1 cellular context compared by ENCODE assay signal in the genomic region with DNA sequence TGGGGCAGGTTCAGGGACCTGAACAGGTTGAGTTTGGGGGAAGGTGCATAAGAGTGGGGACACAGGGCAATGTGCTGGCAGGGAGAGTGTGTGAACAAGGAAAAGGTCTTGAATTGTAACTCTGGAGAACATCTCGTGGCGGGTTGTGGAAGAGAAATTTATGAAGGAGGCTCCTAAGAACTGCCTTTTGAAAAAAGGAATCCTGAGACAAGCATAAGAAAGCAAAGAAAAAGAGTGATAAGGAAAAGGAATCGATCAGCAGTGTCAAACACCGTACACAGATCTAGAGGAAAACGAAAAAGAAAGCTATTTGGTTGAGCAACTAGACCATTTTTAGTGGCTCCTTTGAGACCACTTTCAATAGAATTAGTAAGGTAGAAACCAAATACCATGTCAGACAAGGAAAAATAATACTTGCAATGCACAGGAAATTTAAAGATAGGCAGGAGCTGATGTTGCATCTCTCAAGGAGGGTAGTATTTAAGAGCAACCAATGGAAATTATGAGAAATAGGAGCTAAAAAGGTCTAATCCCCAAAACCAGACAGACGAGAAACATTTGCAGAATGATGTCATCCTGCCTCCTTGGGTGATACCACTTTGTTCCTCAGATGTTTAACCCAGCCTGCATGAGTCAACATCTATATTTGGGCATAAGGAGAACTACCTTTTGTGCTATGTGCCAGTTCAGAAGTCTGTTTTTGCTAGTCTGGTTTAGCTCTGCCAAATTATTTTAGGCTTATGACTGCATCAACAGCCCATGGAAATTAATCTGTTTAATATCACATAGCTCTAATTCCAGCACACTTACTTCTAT.
TF ChIP-seq lines count a peak whose summit lies in the region.

No MANE protein-coding gene starts in this region.

TF ChIP-seq in HEK293, 187 proteins besides CTCF, POLR2A, EP300 and RAD21 (continued from another document and continues in another):
- TF ChIP-seq HOXC10 (CRISPR knock-in tag; IDR thresholded peaks at IDR 0.05) (no peak), SALL2 (tag by site-specific recombination; IDR thresholded peaks at IDR 0.05; ENCODE audit: borderline replicate concordance) (no peak), ZNF114 (tag by site-specific recombination; IDR thresholded peaks at IDR 0.05) (no peak), ZNF274 (IDR thresholded peaks at IDR 0.05; ENCODE audit: low read length) (no peak), ZNF274 (tag by site-specific recombination; IDR thresholded peaks at IDR 0.05; ENCODE audit: borderline replicate concordance) (no peak), YY2 (tag by site-specific recombination; IDR thresholded peaks at IDR 0.05) (no peak), ZNF707 (tag by site-specific recombination; IDR thresholded peaks at IDR 0.05) (no peak), ZNF311 (tag by site-specific recombination; IDR thresholded peaks at IDR 0.05; ENCODE audit: borderline replicate concordance) (no peak), ZNF211 (tag by site-specific recombination; IDR thresholded peaks at IDR 0.05; ENCODE audit: low read depth) (no peak), ZNF571 (tag by site-specific recombination; IDR thresholded peaks at IDR 0.05) (no peak), ZNF184 (tag by site-specific recombination; IDR thresholded peaks at IDR 0.05) (peak; percentile 81; the same call in 1 of the 2 replicates), KLF16 (tag by site-specific recombination; IDR thresholded peaks at IDR 0.05) (no peak), BCL11A (tag by site-specific recombination; IDR thresholded peaks at IDR 0.05; ENCODE audit: low read depth) (no peak), TRIM28 (IDR thresholded peaks at IDR 0.05; ENCODE audit: borderline replicate concordance, low read length) (no peak), ZNF623 (tag by site-specific recombination; IDR thresholded peaks at IDR 0.05) (no peak), ZSCAN30 (tag by site-specific recombination; IDR thresholded peaks at IDR 0.05) (no peak), EGR2 (tag by site-specific recombination; IDR thresholded peaks at IDR 0.05; ENCODE audit: low read depth) (no peak), ZNF48 (tag by site-specific recombination; IDR thresholded peaks at IDR 0.05) (no peak), ZNF155 (tag by site-specific recombination; IDR thresholded peaks at IDR 0.05) (no peak), ZNF174 (tag by site-specific recombination; IDR thresholded peaks at IDR 0.05) (no peak), ZFP41 (tag by site-specific recombination; IDR thresholded peaks at IDR 0.05; ENCODE audit: borderline replicate concordance) (no peak), ZBTB20 (tag by site-specific recombination; IDR thresholded peaks at IDR 0.05) (0 out of 2 replicates have a peak, but pooled peaks have one; percentile 14), YY1 (tag by site-specific recombination; IDR thresholded peaks at IDR 0.05) (no peak), ZNF654 (tag by site-specific recombination; IDR thresholded peaks at IDR 0.05; ENCODE audit: low read depth) (0 out of 2 replicates have a peak, but pooled peaks have one; percentile 2), ZNF776 (tag by site-specific recombination; IDR thresholded peaks at IDR 0.05; ENCODE audit: borderline replicate concordance) (no peak), ZNF585B (tag by site-specific recombination; IDR thresholded peaks at IDR 0.05) (no peak), ZNF140 (tag by site-specific recombination; IDR thresholded peaks at IDR 0.05) (no peak), ZNF610 (tag by site-specific recombination; IDR thresholded peaks at IDR 0.05; ENCODE audit: borderline replicate concordance) (no peak), ZNF670 (tag by site-specific recombination; IDR thresholded peaks at IDR 0.05; ENCODE audit: low read depth) (no peak), ZNF394 (tag by site-specific recombination; IDR thresholded peaks at IDR 0.05; ENCODE audit: borderline replicate concordance) (peak; percentile 47; the same call in 1 of the 2 replicates), GFI1B (tag by site-specific recombination; IDR thresholded peaks at IDR 0.05) (no peak), GLIS2 (tag by site-specific recombination; IDR thresholded peaks at IDR 0.05) (no peak), ZNF596 (tag by site-specific recombination; IDR thresholded peaks at IDR 0.05) (no peak), ZNF791 (tag by site-specific recombination; IDR thresholded peaks at IDR 0.05) (no peak), ZNF239 (tag by site-specific recombination; IDR thresholded peaks at IDR 0.05) (no peak), ZNF560 (tag by site-specific recombination; IDR thresholded peaks at IDR 0.05; ENCODE audit: borderline replicate concordance) (no peak)
- TF ChIP-seq, protein P1, sequence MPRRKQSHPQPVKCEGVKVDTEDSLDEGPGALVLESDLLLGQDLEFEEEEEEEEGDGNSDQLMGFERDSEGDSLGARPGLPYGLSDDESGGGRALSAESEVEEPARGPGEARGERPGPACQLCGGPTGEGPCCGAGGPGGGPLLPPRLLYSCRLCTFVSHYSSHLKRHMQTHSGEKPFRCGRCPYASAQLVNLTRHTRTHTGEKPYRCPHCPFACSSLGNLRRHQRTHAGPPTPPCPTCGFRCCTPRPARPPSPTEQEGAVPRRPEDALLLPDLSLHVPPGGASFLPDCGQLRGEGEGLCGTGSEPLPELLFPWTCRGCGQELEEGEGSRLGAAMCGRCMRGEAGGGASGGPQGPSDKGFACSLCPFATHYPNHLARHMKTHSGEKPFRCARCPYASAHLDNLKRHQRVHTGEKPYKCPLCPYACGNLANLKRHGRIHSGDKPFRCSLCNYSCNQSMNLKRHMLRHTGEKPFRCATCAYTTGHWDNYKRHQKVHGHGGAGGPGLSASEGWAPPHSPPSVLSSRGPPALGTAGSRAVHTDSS (tag by site-specific recombination; IDR thresholded peaks at IDR 0.05): no peak
- TF ChIP-seq, protein P2, sequence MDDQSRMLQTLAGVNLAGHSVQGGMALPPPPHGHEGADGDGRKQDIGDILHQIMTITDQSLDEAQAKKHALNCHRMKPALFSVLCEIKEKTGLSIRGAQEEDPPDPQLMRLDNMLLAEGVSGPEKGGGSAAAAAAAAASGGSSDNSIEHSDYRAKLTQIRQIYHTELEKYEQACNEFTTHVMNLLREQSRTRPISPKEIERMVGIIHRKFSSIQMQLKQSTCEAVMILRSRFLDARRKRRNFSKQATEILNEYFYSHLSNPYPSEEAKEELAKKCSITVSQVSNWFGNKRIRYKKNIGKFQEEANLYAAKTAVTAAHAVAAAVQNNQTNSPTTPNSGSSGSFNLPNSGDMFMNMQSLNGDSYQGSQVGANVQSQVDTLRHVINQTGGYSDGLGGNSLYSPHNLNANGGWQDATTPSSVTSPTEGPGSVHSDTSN (CRISPR knock-in tag; IDR thresholded peaks at IDR 0.05): no peak
- TF ChIP-seq, protein P3, sequence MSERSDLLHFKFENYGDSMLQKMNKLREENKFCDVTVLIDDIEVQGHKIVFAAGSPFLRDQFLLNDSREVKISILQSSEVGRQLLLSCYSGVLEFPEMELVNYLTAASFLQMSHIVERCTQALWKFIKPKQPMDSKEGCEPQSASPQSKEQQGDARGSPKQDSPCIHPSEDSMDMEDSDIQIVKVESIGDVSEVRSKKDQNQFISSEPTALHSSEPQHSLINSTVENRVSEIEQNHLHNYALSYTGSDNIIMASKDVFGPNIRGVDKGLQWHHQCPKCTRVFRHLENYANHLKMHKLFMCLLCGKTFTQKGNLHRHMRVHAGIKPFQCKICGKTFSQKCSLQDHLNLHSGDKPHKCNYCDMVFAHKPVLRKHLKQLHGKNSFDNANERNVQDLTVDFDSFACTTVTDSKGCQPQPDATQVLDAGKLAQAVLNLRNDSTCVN (tag by site-specific recombination; optimal IDR thresholded peaks at IDR 0.05): no peak
- TF ChIP-seq, protein P4, sequence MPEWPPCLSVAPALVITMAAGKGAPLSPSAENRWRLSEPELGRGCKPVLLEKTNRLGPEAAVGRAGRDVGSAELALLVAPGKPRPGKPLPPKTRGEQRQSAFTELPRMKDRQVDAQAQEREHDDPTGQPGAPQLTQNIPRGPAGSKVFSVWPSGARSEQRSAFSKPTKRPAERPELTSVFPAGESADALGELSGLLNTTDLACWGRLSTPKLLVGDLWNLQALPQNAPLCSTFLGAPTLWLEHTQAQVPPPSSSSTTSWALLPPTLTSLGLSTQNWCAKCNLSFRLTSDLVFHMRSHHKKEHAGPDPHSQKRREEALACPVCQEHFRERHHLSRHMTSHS (tag by site-specific recombination; IDR thresholded peaks at IDR 0.05): no peak
- TF ChIP-seq, protein P5, sequence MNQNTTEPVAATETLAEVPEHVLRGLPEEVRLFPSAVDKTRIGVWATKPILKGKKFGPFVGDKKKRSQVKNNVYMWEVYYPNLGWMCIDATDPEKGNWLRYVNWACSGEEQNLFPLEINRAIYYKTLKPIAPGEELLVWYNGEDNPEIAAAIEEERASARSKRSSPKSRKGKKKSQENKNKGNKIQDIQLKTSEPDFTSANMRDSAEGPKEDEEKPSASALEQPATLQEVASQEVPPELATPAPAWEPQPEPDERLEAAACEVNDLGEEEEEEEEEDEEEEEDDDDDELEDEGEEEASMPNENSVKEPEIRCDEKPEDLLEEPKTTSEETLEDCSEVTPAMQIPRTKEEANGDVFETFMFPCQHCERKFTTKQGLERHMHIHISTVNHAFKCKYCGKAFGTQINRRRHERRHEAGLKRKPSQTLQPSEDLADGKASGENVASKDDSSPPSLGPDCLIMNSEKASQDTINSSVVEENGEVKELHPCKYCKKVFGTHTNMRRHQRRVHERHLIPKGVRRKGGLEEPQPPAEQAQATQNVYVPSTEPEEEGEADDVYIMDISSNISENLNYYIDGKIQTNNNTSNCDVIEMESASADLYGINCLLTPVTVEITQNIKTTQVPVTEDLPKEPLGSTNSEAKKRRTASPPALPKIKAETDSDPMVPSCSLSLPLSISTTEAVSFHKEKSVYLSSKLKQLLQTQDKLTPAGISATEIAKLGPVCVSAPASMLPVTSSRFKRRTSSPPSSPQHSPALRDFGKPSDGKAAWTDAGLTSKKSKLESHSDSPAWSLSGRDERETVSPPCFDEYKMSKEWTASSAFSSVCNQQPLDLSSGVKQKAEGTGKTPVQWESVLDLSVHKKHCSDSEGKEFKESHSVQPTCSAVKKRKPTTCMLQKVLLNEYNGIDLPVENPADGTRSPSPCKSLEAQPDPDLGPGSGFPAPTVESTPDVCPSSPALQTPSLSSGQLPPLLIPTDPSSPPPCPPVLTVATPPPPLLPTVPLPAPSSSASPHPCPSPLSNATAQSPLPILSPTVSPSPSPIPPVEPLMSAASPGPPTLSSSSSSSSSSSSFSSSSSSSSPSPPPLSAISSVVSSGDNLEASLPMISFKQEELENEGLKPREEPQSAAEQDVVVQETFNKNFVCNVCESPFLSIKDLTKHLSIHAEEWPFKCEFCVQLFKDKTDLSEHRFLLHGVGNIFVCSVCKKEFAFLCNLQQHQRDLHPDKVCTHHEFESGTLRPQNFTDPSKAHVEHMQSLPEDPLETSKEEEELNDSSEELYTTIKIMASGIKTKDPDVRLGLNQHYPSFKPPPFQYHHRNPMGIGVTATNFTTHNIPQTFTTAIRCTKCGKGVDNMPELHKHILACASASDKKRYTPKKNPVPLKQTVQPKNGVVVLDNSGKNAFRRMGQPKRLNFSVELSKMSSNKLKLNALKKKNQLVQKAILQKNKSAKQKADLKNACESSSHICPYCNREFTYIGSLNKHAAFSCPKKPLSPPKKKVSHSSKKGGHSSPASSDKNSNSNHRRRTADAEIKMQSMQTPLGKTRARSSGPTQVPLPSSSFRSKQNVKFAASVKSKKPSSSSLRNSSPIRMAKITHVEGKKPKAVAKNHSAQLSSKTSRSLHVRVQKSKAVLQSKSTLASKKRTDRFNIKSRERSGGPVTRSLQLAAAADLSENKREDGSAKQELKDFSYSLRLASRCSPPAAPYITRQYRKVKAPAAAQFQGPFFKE (tag by site-specific recombination; IDR thresholded peaks at IDR 0.05; ENCODE audit: borderline replicate concordance): no peak
- TF ChIP-seq, protein P6, sequence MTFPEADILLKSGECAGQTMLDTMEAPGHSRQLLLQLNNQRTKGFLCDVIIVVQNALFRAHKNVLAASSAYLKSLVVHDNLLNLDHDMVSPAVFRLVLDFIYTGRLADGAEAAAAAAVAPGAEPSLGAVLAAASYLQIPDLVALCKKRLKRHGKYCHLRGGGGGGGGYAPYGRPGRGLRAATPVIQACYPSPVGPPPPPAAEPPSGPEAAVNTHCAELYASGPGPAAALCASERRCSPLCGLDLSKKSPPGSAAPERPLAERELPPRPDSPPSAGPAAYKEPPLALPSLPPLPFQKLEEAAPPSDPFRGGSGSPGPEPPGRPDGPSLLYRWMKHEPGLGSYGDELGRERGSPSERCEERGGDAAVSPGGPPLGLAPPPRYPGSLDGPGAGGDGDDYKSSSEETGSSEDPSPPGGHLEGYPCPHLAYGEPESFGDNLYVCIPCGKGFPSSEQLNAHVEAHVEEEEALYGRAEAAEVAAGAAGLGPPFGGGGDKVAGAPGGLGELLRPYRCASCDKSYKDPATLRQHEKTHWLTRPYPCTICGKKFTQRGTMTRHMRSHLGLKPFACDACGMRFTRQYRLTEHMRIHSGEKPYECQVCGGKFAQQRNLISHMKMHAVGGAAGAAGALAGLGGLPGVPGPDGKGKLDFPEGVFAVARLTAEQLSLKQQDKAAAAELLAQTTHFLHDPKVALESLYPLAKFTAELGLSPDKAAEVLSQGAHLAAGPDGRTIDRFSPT (tag by site-specific recombination; IDR thresholded peaks at IDR 0.05): peak; percentile 76
- TF ChIP-seq, protein P7, sequence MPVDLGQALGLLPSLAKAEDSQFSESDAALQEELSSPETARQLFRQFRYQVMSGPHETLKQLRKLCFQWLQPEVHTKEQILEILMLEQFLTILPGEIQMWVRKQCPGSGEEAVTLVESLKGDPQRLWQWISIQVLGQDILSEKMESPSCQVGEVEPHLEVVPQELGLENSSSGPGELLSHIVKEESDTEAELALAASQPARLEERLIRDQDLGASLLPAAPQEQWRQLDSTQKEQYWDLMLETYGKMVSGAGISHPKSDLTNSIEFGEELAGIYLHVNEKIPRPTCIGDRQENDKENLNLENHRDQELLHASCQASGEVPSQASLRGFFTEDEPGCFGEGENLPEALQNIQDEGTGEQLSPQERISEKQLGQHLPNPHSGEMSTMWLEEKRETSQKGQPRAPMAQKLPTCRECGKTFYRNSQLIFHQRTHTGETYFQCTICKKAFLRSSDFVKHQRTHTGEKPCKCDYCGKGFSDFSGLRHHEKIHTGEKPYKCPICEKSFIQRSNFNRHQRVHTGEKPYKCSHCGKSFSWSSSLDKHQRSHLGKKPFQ (tag by site-specific recombination; IDR thresholded peaks at IDR 0.05): no peak
- TF ChIP-seq, protein P8, sequence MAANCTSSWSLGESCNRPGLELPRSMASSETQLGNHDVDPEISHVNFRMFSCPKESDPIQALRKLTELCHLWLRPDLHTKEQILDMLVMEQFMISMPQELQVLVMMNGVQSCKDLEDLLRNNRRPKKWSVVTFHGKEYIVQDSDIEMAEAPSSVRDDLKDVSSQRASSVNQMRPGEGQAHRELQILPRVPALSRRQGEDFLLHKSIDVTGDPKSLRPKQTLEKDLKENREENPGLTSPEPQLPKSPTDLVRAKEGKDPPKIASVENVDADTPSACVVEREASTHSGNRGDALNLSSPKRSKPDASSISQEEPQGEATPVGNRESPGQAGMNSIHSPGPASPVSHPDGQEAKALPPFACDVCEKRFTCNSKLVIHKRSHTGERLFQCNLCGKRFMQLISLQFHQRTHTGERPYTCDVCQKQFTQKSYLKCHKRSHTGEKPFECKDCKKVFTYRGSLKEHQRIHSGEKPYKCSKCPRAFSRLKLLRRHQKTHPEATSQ (tag by site-specific recombination; IDR thresholded peaks at IDR 0.05): no peak
